Comparison of ENCODE assay signal across 7 cellular contexts in genomic region chr13:71320452-71320851, GRCh38.
DNase-seq lines count a peak whose midpoint lies in the region; ATAC-seq and TF ChIP-seq lines count a peak whose summit lies in the region.

No MANE protein-coding gene starts in this region.

- TF ChIP-seq POLR2A in adrenal gland (IDR thresholded peaks at IDR 0.05), result no peak

- no peaks in the 10 kb centered on the region for H3K4me1 Mint-ChIP-seq in mesothelial cell of epicardium

- in situ Hi-C loops in KBM-7 (cut with MboI; ENCODE audit: low pct_unique_long_range_greater_than_20kb, low sequenced_read_pairs), result no loop called here

- H3K27ac ChIP-seq in WERI-Rb-1 (no peak overlapping the region), adrenal gland (no peak overlapping the region)

- H3K4me3 Mint-ChIP-seq in mesothelial cell of epicardium, result no peak overlapping the region

- H3K36me3 Mint-ChIP-seq in mesothelial cell of epicardium, result no peaks in the 10 kb centered on the region

- H3K27me3 ChIP-seq in WERI-Rb-1 (ENCODE audit: insufficient read depth, low read depth, severe bottlenecking) (no peaks in the 10 kb centered on the region), adrenal gland (no peaks in the 10 kb centered on the region)

- H3K36me3 ChIP-seq in WERI-Rb-1 (no peaks in the 10 kb centered on the region), adrenal gland (replicated peaks in 1 of 2) (no peaks in the 10 kb centered on the region)

- no peaks in the 10 kb centered on the region for H3K4me1 ChIP-seq in adrenal gland (replicated peaks in 1 of 2)

- ATAC-seq in GM18858 (IDR thresholded peaks at IDR 0.05; ENCODE audit: unreplicated experiment), result peak; percentile 48

- H3K4me3 ChIP-seq in WERI-Rb-1 (ENCODE audit: low read depth, low read length) (no peak overlapping the region), adrenal gland (no peak overlapping the region)

- 63 to 85% (median 75%) methylated on average over 1 of the region's 1 CpG for WGBS in adrenal gland, 4 donors

- intact Hi-C loops in adrenal gland (cut with DNase I), result no loop called here

- H3K27ac Mint-ChIP-seq in mesothelial cell of epicardium, result no peak overlapping the region

- TF ChIP-seq CTCF in WERI-Rb-1 (IDR thresholded peaks at IDR 0.05; ENCODE audit: low read depth, low read length) (peak; percentile 45; the same call in 1 of the 2 replicates), mesothelial cell of epicardium (IDR thresholded peaks at IDR 0.05; ENCODE audit: unreplicated experiment) (peak; percentile 31), adrenal gland (IDR thresholded peaks at IDR 0.05) (no peak)

- peaks cover 8% of the 10 kb centered on the region for H3K9me3 ChIP-seq in WERI-Rb-1 (ENCODE audit: severe bottlenecking)
- H3K9me3 ChIP-seq in adrenal gland (replicated peaks in 1 of 3), result no peaks in the 10 kb centered on the region

- peaks cover 12% of the 10 kb centered on the region for H3K9me3 Mint-ChIP-seq in mesothelial cell of epicardium

- DNase-seq in KBM-7 (peak; percentile 34), WERI-Rb-1 (peak; percentile 16), mesothelial cell of epicardium (ENCODE audit: low spot score in 2 of 2, unreplicated experiment in 2 of 2) (no peak), adrenal gland (no peak), 8988T (no peak)
- DNase-seq in stimulated activated CD4-positive, alpha-beta T cell treated with anti-CD3 and anti-CD28 coated beads, Interleukin-4, amount 100 ng/mL, for 1 hour, result no peak

- no peaks in the 10 kb centered on the region for H3K27me3 Mint-ChIP-seq in mesothelial cell of epicardium (ENCODE audit: low read depth)

Comparison
In these comparisons a context has a peak if more than half of its experiments do, and no peak if none do; other contexts are left out.
1. DNase-seq: peak in KBM-7 (single experiment) and WERI-Rb-1 (single experiment); none in mesothelial cell of epicardium (0 of 2), adrenal gland (0 of 7), 8988T (single experiment) and stimulated activated CD4-positive, alpha-beta T cell treated with anti-CD3 and anti-CD28 coated beads, Interleukin-4, amount 100 ng/mL, for 1 hour (single experiment).
2. CTCF ChIP-seq: peak in WERI-Rb-1 (single experiment) and mesothelial cell of epicardium (single experiment); none in adrenal gland (0 of 6).